In the genomic region with DNA sequence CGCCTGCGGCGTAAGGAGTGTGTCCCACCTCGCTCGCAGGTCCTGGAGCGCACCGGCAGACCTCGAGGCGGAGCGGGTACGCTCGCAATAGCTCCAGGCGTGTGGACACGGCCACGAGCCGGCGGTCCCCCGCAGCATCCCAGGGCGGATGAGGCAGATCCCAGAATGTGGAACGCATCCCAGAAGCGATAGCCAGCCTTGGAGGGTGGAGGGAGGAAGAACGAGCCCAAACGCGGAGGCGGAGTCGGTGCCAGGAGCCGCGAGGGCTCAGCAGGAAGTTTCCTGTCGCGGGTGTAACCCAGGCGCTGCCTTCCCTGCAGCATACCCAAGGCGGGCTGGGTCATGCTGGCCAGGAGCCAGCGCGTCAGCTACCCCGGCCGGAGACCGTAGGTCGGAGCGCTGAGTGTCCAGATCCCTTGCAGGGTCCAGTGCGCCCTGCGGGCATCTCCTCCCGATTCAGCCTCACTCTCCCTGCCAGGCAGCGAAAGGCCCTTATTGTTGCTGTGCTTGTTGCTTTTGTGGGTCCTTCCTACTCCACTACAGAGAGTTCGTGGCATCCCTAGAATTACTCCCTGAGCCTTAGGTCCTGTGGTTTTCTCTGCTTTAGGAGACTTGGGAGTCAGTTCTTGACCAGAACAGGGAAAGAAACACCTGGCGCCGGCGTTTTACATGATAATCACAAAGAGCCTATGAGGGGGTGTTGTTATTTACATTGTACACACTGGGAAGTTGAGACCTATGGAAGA, we compare ENCODE assay signal across 8 cellular contexts. TPM values are rescaled to one million over a fixed set of nuclear protein-coding genes. Genes with fewer than 3 reads are reported as not detected.
DNase-seq lines count a peak whose midpoint lies in the region; ATAC-seq lines count a peak whose summit lies in the region.

No MANE protein-coding gene starts in this region.

- peaks cover 41% of the 10 kb centered on the region for H3K27me3 ChIP-seq in adipocyte (replicated peaks; ENCODE audit: control insufficient read depth, insufficient read depth, low read length)

- intact Hi-C loops in left ventricle myocardium superior (cut with micrococcal nuclease), result no loop called here

- DNase-seq in COLO829 (ENCODE audit: low spot score), result peak; percentile 36
- DNase-seq in NCI-H748 treated with DMSO at 0.1 percent for 48 hours (lab: John Stamatoyannopoulos, UW), result peak; percentile 34
- DNase-seq in adipocyte (ENCODE audit: low read depth), result peak; percentile 36
- peak; percentile 55 for DNase-seq in left ventricle myocardium superior
- DNase-seq in renal cortical epithelial cell (ENCODE audit: low read depth), result peak; percentile 54
- no peak for DNase-seq in H4 (ENCODE audit: low spot score)

- H3K9ac ChIP-seq in adipocyte (ENCODE audit: low read length), result no peak overlapping the region

- peak; percentile 29 for ATAC-seq in left ventricle myocardium superior
- no peak for ATAC-seq in HG02870 (IDR thresholded peaks at IDR 0.05; ENCODE audit: unreplicated experiment)
- no peak for ATAC-seq in HG02884 (IDR thresholded peaks at IDR 0.05; ENCODE audit: unreplicated experiment)

- H3K4me1 ChIP-seq in adipocyte (ENCODE audit: control insufficient read depth, insufficient read depth, low read length), result no peaks in the 10 kb centered on the region

- peak overlapping the region; percentile 51 for H3K4me3 ChIP-seq in adipocyte (ENCODE audit: low read length)

- H3K36me3 ChIP-seq in adipocyte (ENCODE audit: control insufficient read depth, insufficient read depth, low read length, severe bottlenecking), result no peaks in the 10 kb centered on the region

- H3K9me3 ChIP-seq in adipocyte (ENCODE audit: control insufficient read depth, low read length), result no peaks in the 10 kb centered on the region

RNA-seq across cellular contexts. Expression of gene STYXL2, which starts 27.7 kb away (rescaled TPM):
- 121 TPM for total RNA-seq in left ventricle myocardium superior
- 0.05 TPM in 1 of 2 replicates, not detected in the other for total RNA-seq in renal cortical epithelial cell
- total RNA-seq in H4 (2014; rRNA removed; shearing (Covaris generic)), result 0.04 TPM in 1 of 2 replicates, not detected in the other

RNA-seq across cellular contexts. Expression of gene GPA33, which starts 31.4 kb away (rescaled TPM):
- 0.07 TPM for total RNA-seq in left ventricle myocardium superior
- total RNA-seq in renal cortical epithelial cell, result 0.10 and 0.17 TPM in 2 replicates
- not detected in 2 replicates for total RNA-seq in H4 (2014; rRNA removed; shearing (Covaris generic))

Comparison
In these comparisons a context has a peak if more than half of its experiments do, and no peak if none do; other contexts are left out.
1. RNA of gene STYXL2, which starts 27.7 kb away (total RNA-seq): 121 TPM in left ventricle myocardium superior (single experiment); 0.05 TPM in renal cortical epithelial cell and 0.04 TPM in H4; every median in the first group is over 100 times any median in the second.